In the genomic region with DNA sequence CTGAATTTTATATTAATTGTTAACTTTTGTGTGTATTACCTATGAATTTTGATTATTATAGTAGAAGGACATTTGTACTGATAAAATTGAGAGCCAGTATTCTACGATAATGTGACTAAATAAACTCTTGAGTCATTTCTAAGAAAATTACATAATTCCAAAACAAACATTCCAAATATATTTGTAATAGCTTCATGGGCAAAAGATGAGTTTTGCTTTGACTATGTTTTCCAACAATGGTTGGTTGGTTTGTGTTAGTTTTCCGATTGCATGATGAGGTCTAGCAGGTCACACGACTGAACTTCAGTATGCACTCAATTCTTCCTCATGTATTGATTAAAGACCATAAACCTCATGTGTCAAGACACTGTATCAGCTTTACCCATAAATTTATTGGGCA, we compare ENCODE assay signal across 15 cellular contexts.
A peak's percentile ranks its signal among the peaks of the same experiment; 100 is the strongest.
DNase-seq lines count a peak whose midpoint lies in the region; ATAC-seq and TF ChIP-seq lines count a peak whose summit lies in the region.
"Had no signal": no experiment of that assay in that cellular context is flagged by ENCODE, and none has a peak within 500 bp of the region (broad histone marks: within the 10 kb centered on the region; RNA-seq: fewer than 3 reads in every experiment).

No MANE protein-coding gene starts in this region.

- no peak for ATAC-seq in GM21717 (IDR thresholded peaks at IDR 0.05; ENCODE audit: unreplicated experiment)
- ATAC-seq: activated CD8-positive, alpha-beta memory T cell treated with anti-CD3 and anti-CD28 coated beads, Interleukin-2, amount 10 ng/mL, durations not matched to agents 7 days and 5 days; WTC11 had no signal

- H3K9me3 ChIP-seq in right atrium auricular region: no peaks in the 10 kb centered on the region
- H3K9me3 ChIP-seq: upper lobe of left lung had no signal

- H3K4me1 ChIP-seq in ACC112 (ENCODE audit: control insufficient read depth, insufficient read depth, low read length, unreplicated experiment) (peaks cover 57% of the 10 kb centered on the region), right atrium auricular region (no peaks in the 10 kb centered on the region)
- H3K4me1 ChIP-seq: upper lobe of left lung had no signal

- H3K27me3 ChIP-seq in ACC112 (ENCODE audit: insufficient read depth, low read length) (no peaks in the 10 kb centered on the region), right atrium auricular region (no peaks in the 10 kb centered on the region)
- H3K27me3 ChIP-seq: upper lobe of left lung had no signal

- H3K4me3 ChIP-seq in ACC112 (ENCODE audit: low read depth, low read length): peak overlapping the region; percentile 26
- no peak overlapping the region for H3K4me3 ChIP-seq in choroid plexus epithelial cell (ENCODE audit: low read depth, low read length)
- no peak overlapping the region for H3K4me3 ChIP-seq in right atrium auricular region
- H3K4me3 ChIP-seq: upper lobe of left lung had no signal

- no peaks in the 10 kb centered on the region for H3K79me2 ChIP-seq in ACC112 (ENCODE audit: control insufficient read depth, insufficient read depth, low read length, unreplicated experiment)

- H3K27ac ChIP-seq in ACC112 (ENCODE audit: low read depth, low read length) (peak overlapping the region; percentile 99), right atrium auricular region (no peak overlapping the region)
- H3K27ac ChIP-seq: upper lobe of left lung had no signal

- TF ChIP-seq CTCF in choroid plexus epithelial cell (conservative IDR thresholded peaks at IDR 0.05; ENCODE audit: low read depth, low read length): no peak
- no peak for TF ChIP-seq CTCF in right atrium auricular region (IDR thresholded peaks at IDR 0.05)

- no peak overlapping the region for H2AFZ ChIP-seq in ACC112 (ENCODE audit: low read length, unreplicated experiment)

- DNase-seq in LHCN-M2 (ENCODE audit: low read depth) (peak; percentile 83), choroid plexus epithelial cell (ENCODE audit: low read depth) (peak; percentile 83), kidney glomerular epithelial cell (lab: John Stamatoyannopoulos, UW) (peak; percentile 52), SKM-1 treated with dmso at 0.1 percent for 144 hours (lab: John Stamatoyannopoulos, UW; ENCODE audit: unreplicated experiment) (no peak), Kasumi-1 (lab: John Stamatoyannopoulos, UW) (no peak), right atrium auricular region (ENCODE audit: low spot score) (no peak)
- DNase-seq: ACHN; activated CD8-positive, alpha-beta memory T cell treated with anti-CD3 and anti-CD28 coated beads, Interleukin-2, amount 10 ng/mL, durations not matched to agents 7 days and 5 days; hippocampal formation; MV-4-11; stimulated activated CD4-positive, alpha-beta T cell treated with anti-CD3 and anti-CD28 coated beads, Interleukin-4, amount 100 ng/mL, for 24 hours; upper lobe of left lung had no signal

- H3K36me3 ChIP-seq in ACC112 (ENCODE audit: insufficient read depth, low read length): 0 out of 2 replicates have a peak, but pooled peaks cover 6% of the 10 kb centered on the region
- H3K36me3 ChIP-seq in right atrium auricular region: no peaks in the 10 kb centered on the region
- H3K36me3 ChIP-seq: upper lobe of left lung had no signal

Comparison
In these comparisons a context has a peak if more than half of its experiments do, and no peak if none do; other contexts are left out.
1. DNase-seq: peak in LHCN-M2 (single experiment), choroid plexus epithelial cell (single experiment) and kidney glomerular epithelial cell (single experiment); none in SKM-1 treated with dmso at 0.1 percent for 144 hours (single experiment), Kasumi-1 (0 of 2) and right atrium auricular region (single experiment).